8 cellular contexts compared by ENCODE assay signal in genomic region chr5:1792842-1793266, GRCh38. TPM values are rescaled to one million over a fixed set of nuclear protein-coding genes. Genes with fewer than 3 reads are reported as not detected.
DNase-seq lines count a peak whose midpoint lies in the region; ATAC-seq and TF ChIP-seq lines count a peak whose summit lies in the region.

No MANE protein-coding gene starts in this region.

- no peak overlapping the region for H3K4me3 ChIP-seq in A673 (ENCODE audit: low read depth, low read length, poor library complexity, severe bottlenecking)

- TF ChIP-seq CTCF in A673 (conservative IDR thresholded peaks at IDR 0.05; ENCODE audit: low read depth, low read length) (no peak), nephron progenitor cell (IDR thresholded peaks at IDR 0.05) (no peak)

- ATAC-seq in HG03342 (IDR thresholded peaks at IDR 0.05; ENCODE audit: unreplicated experiment) (peak; percentile 97), T-cell (replicated peaks in 1 of 4) (peak; percentile 95 to 97 (median 96))
- ATAC-seq in activated naive CD8-positive, alpha-beta T cell treated with anti-CD3 and anti-CD28 coated beads, Interleukin-2, amount 10 ng/mL, durations not matched to agents 7 days and 5 days (ENCODE audit: low read depth), result peak; percentile 97

- H3K27me3 Mint-ChIP-seq in T-cell (no peaks in the 10 kb centered on the region), nephron progenitor cell (ENCODE audit: low read depth, poor library complexity) (peaks cover 12% of the 10 kb centered on the region)
- H3K27me3 Mint-ChIP-seq in activated naive CD8-positive, alpha-beta T cell treated with anti-CD3 and anti-CD28 coated beads, Interleukin-2, amount 10 ng/mL, durations not matched to agents 7 days and 5 days, result no peaks in the 10 kb centered on the region

- H3K4me1 Mint-ChIP-seq in T-cell (peaks cover 54 to 76% (median 70%) of the 10 kb centered on the region in 3 donors), nephron progenitor cell (peaks cover 66% of the 10 kb centered on the region)
- H3K4me1 Mint-ChIP-seq in activated naive CD8-positive, alpha-beta T cell treated with anti-CD3 and anti-CD28 coated beads, Interleukin-2, amount 10 ng/mL, durations not matched to agents 7 days and 5 days, result peaks cover 58% of the 10 kb centered on the region

- peaks cover 36% of the 10 kb centered on the region for H3K4me1 ChIP-seq in A673 (ENCODE audit: insufficient read depth, low read length, poor library complexity, severe bottlenecking)

- intact Hi-C loops in A673 (cut with micrococcal nuclease; ENCODE audit: unreplicated experiment), result no loop called here

- no TSS peak for BruUV-seq in A673 (replicated peaks; lab: Mats Ljungman, UMichigan)

- H3K36me3 Mint-ChIP-seq in T-cell (peaks cover 18% of the 10 kb centered on the region), nephron progenitor cell (ENCODE audit: low read depth) (peaks cover 20% of the 10 kb centered on the region)
- H3K36me3 Mint-ChIP-seq in activated naive CD8-positive, alpha-beta T cell treated with anti-CD3 and anti-CD28 coated beads, Interleukin-2, amount 10 ng/mL, durations not matched to agents 7 days and 5 days, result peaks cover 12% of the 10 kb centered on the region

- H3K4me3 Mint-ChIP-seq in T-cell (peak overlapping the region; percentile 74 to 75 (median 74)), nephron progenitor cell (no peak overlapping the region)
- peak overlapping the region; percentile 81 for H3K4me3 Mint-ChIP-seq in activated naive CD8-positive, alpha-beta T cell treated with anti-CD3 and anti-CD28 coated beads, Interleukin-2, amount 10 ng/mL, durations not matched to agents 7 days and 5 days

- POLR2A ChIA-PET in A673 (lab: Charles Lee; ENCODE audit: low non-redundant PET) (no interaction called here), T-cell (lab: Charles Lee) (interaction anchor here in 1 of 2 donors (1.2 kb wide), 1 partner anchor 10 kb away, joined by 3 read pairs; no protein-coding TSS in a partner anchor)
- POLR2A ChIA-PET in activated naive CD8-positive, alpha-beta T cell treated with anti-CD3 and anti-CD28 coated beads, Interleukin-2, amount 10 ng/mL, durations not matched to agents 7 days and 5 days (lab: Charles Lee), result interaction anchor here (1.1 to 3.9 kb wide), 7 partner anchors 8 to 68 kb away, joined by 3 to 29 read pairs (median 4); partner anchors contain the start of genes MRPL36 and NDUFS6

- no peaks in the 10 kb centered on the region for H3K9me3 Mint-ChIP-seq in T-cell
- no peaks in the 10 kb centered on the region for H3K9me3 Mint-ChIP-seq in activated naive CD8-positive, alpha-beta T cell treated with anti-CD3 and anti-CD28 coated beads, Interleukin-2, amount 10 ng/mL, durations not matched to agents 7 days and 5 days
- H3K9me3 Mint-ChIP-seq in nephron progenitor cell, result no peaks in the 10 kb centered on the region

- no peaks in the 10 kb centered on the region for H3K9me3 ChIP-seq in A673 (ENCODE audit: low read depth, low read length, poor library complexity, severe bottlenecking)

- H3K27ac ChIP-seq in A673 (ENCODE audit: low read depth, low read length, poor library complexity, severe bottlenecking), result peak overlapping the region; percentile 41

- peaks cover 13% of the 10 kb centered on the region for H3K36me3 ChIP-seq in A673 (ENCODE audit: insufficient read depth, low read length, poor library complexity, severe bottlenecking)

- DNase-seq in A673 (ENCODE audit: low spot score), result peak; percentile 80
- DNase-seq in GM19240 (ENCODE audit: insufficient read length, low spot score), result peak; percentile 77
- DNase-seq in T-cell, result peak; percentile 47 to 85 (median 69)
- peak; percentile 71 for DNase-seq in activated naive CD8-positive, alpha-beta T cell treated with anti-CD3 and anti-CD28 coated beads, Interleukin-2, amount 10 ng/mL, durations not matched to agents 7 days and 5 days
- no peak for DNase-seq in nephron progenitor cell
- no peak for DNase-seq in NCI-H2171 (lab: John Stamatoyannopoulos, UW)
- DNase-seq in NCI-H2196 (lab: John Stamatoyannopoulos, UW; ENCODE audit: unreplicated experiment), result no peak

- CTCF ChIA-PET in A673 (lab: Charles Lee) (no interaction called here), T-cell (lab: Charles Lee) (no interaction called here)

- H3K27me3 ChIP-seq in A673 (replicated peaks; ENCODE audit: insufficient read depth, low read depth, low read length, poor library complexity), result no peaks in the 10 kb centered on the region

- H3K27ac Mint-ChIP-seq in T-cell (peak overlapping the region; percentile 98 to 99), nephron progenitor cell (peak overlapping the region; percentile 45)
- H3K27ac Mint-ChIP-seq in activated naive CD8-positive, alpha-beta T cell treated with anti-CD3 and anti-CD28 coated beads, Interleukin-2, amount 10 ng/mL, durations not matched to agents 7 days and 5 days, result peak overlapping the region; percentile 97

RNA-seq across cellular contexts. Expression of gene MRPL36, which starts 6.8 kb away (rescaled TPM):
- total RNA-seq in A673 (2021) (89.5 and 102 TPM in 2 replicates), T-cell (10 to 100 TPM; 10.6 to 32.5 (median 29.8) TPM)
- total RNA-seq in activated naive CD8-positive, alpha-beta T cell treated with anti-CD3 and anti-CD28 coated beads, Interleukin-2, amount 10 ng/mL, durations not matched to agents 7 days and 5 days, result 10 to 100 TPM; 47.1 to 51.2 TPM

RNA-seq across cellular contexts. Expression of gene NDUFS6, which starts 8.4 kb away (rescaled TPM):
- total RNA-seq in A673 (2021), result 69.4 and 72.8 TPM in 2 replicates
- total RNA-seq in T-cell, result 10 to 100 TPM; 16.4 to 21.7 (median 18.8) TPM
- 10 to 100 TPM; 24.7 to 27.7 TPM for total RNA-seq in activated naive CD8-positive, alpha-beta T cell treated with anti-CD3 and anti-CD28 coated beads, Interleukin-2, amount 10 ng/mL, durations not matched to agents 7 days and 5 days

Comparison
In these comparisons a context has a peak if more than half of its experiments do, and no peak if none do; other contexts are left out.
1. DNase-seq: peak in A673 (single experiment), GM19240 (single experiment), T-cell (34 of 34) and activated naive CD8-positive, alpha-beta T cell treated with anti-CD3 and anti-CD28 coated beads, Interleukin-2, amount 10 ng/mL, durations not matched to agents 7 days and 5 days (single experiment); none in nephron progenitor cell (single experiment), NCI-H2171 (single experiment) and NCI-H2196 (single experiment).
2. H3K27ac Mint-ChIP-seq: peak in every context shown above with its lines; median percentile 98 in T-cell; 97 in activated naive CD8-positive, alpha-beta T cell treated with anti-CD3 and anti-CD28 coated beads, Interleukin-2, amount 10 ng/mL, durations not matched to agents 7 days and 5 days; 45 in nephron progenitor cell.
3. Peak in every context shown above with its lines, with median percentiles within 50 percentile points of each other: ATAC-seq.